15 cellular contexts compared by ENCODE assay signal in the genomic region with DNA sequence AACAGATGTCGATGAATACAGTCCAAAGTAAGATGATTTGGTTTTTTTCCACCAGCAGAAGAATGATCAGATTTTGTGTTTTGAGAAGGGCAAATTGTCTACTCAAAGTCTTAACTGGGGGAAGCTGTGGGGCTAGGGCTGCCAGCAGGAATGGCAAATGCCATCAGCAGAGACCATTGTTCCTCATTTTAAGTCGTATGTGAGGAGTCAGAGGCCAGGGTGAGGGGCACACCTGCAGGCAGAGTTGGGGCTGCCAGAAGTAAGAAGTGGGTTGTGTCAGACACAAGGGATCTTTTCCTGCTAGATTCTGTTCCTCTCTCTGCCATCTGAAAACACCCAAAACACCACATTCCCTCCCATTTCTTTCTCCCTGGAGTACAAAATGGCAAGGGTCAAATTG. TPM values are rescaled to one million over a fixed set of nuclear protein-coding genes. Genes with fewer than 3 reads are reported as not detected.
DNase-seq lines count a peak whose midpoint lies in the region; ATAC-seq and TF ChIP-seq lines count a peak whose summit lies in the region.
"Had no signal": no experiment of that assay in that cellular context is flagged by ENCODE, and none has a peak within 500 bp of the region (broad histone marks: within the 10 kb centered on the region; RNA-seq: fewer than 3 reads in every experiment).

No MANE protein-coding gene starts in this region.

- CTCF ChIA-PET in RWPE1 (lab: Yijun Ruan, JAX) = interaction anchor here (0.6 kb wide), 1 partner anchor 756 kb away, joined by 3 read pairs; no protein-coding TSS in a partner anchor

- peaks cover 32% of the 10 kb centered on the region for H3K4me1 Mint-ChIP-seq in activated naive CD8-positive, alpha-beta T cell (ENCODE audit: low read depth)
- H3K4me1 Mint-ChIP-seq in activated naive CD8-positive, alpha-beta T cell treated with anti-CD3 and anti-CD28 coated beads for 36 hours = peaks cover 29% of the 10 kb centered on the region
- peaks cover 13 to 24% of the 10 kb centered on the region in 2 donors for H3K4me1 Mint-ChIP-seq in effector memory CD8-positive, alpha-beta T cell (ENCODE audit: low read depth in 2 of 2)

- 60 to 63% methylated on average over 2 of the region's 2 CpGs for WGBS in tibial nerve, 2 donors

- intact Hi-C loops in left colon (cut with DNase I, micrococcal nuclease) = no loop called here
- intact Hi-C loops in left ventricle myocardium superior (cut with micrococcal nuclease) = no loop called here

- no peak for DNase-seq in activated naive CD8-positive, alpha-beta T cell treated with anti-CD3 and anti-CD28 coated beads for 36 hours
- DNase-seq in RWPE1 (ENCODE audit: low spot score) (no peak), tibial nerve (ENCODE audit: low spot score in 2 of 2) (no peak), left colon (no peak), left ventricle myocardium superior (no peak)
- no peak for DNase-seq in effector memory CD8-positive, alpha-beta T cell
- DNase-seq: AML-193, EL, H7, NCI-H1105, NCI-H1694 treated with DMSO at 0.1 percent for 48 hours, NCI-H446, NCI-H69, SHP77 treated with DMSO at 0.1 percent for 48 hours had no signal

- H3K27ac ChIP-seq in RWPE1 = 0 out of 2 replicates have a peak overlapping the region, but pooled peaks have one; percentile 16
- peak overlapping the region; percentile 50 to 95 (median 80) for H3K27ac ChIP-seq in tibial nerve

- POLR2A ChIA-PET in RWPE1 (lab: Yijun Ruan, JAX; ENCODE audit: low non-redundant PET) = no interaction called here

- no peak overlapping the region for H3K4me3 ChIP-seq in tibial nerve

- H3K9me3 Mint-ChIP-seq in activated naive CD8-positive, alpha-beta T cell (ENCODE audit: low read depth) = no peaks in the 10 kb centered on the region
- H3K9me3 Mint-ChIP-seq in activated naive CD8-positive, alpha-beta T cell treated with anti-CD3 and anti-CD28 coated beads for 36 hours = no peaks in the 10 kb centered on the region
- H3K9me3 Mint-ChIP-seq in effector memory CD8-positive, alpha-beta T cell = no peaks in the 10 kb centered on the region

- peaks cover 0 to 81% (median 9%) of the 10 kb centered on the region in 3 donors for H3K36me3 ChIP-seq in tibial nerve

- H3K27me3 ChIP-seq in tibial nerve = no peaks in the 10 kb centered on the region

- TF ChIP-seq CTCF in RWPE1 (conservative IDR thresholded peaks at IDR 0.05; ENCODE audit: low read depth) (no peak), tibial nerve (IDR thresholded peaks at IDR 0.05) (no peak)

- H3K4me3 Mint-ChIP-seq in activated naive CD8-positive, alpha-beta T cell = no peak overlapping the region
- no peak overlapping the region for H3K4me3 Mint-ChIP-seq in activated naive CD8-positive, alpha-beta T cell treated with anti-CD3 and anti-CD28 coated beads for 36 hours
- no peak overlapping the region for H3K4me3 Mint-ChIP-seq in effector memory CD8-positive, alpha-beta T cell

- peaks cover 9% of the 10 kb centered on the region for H3K36me3 Mint-ChIP-seq in activated naive CD8-positive, alpha-beta T cell
- peaks cover 60% of the 10 kb centered on the region for H3K36me3 Mint-ChIP-seq in activated naive CD8-positive, alpha-beta T cell treated with anti-CD3 and anti-CD28 coated beads for 36 hours
- peaks cover 67% of the 10 kb centered on the region for H3K36me3 Mint-ChIP-seq in effector memory CD8-positive, alpha-beta T cell (ENCODE audit: insufficient read depth)

- no peaks in the 10 kb centered on the region for H3K27me3 Mint-ChIP-seq in activated naive CD8-positive, alpha-beta T cell
- H3K27me3 Mint-ChIP-seq in activated naive CD8-positive, alpha-beta T cell treated with anti-CD3 and anti-CD28 coated beads for 36 hours = no peaks in the 10 kb centered on the region
- H3K27me3 Mint-ChIP-seq in effector memory CD8-positive, alpha-beta T cell = no peaks in the 10 kb centered on the region

- TF ChIP-seq POLR2A in tibial nerve (IDR thresholded peaks at IDR 0.05) = no peak

- ATAC-seq in effector memory CD8-positive, alpha-beta T cell (replicated peaks) = no peak
- ATAC-seq in left colon (no peak), left ventricle myocardium superior (no peak)

- peaks cover 0 to 62% (median 15%) of the 10 kb centered on the region in 4 donors for H3K4me1 ChIP-seq in tibial nerve

- TF ChIP-seq EP300 in tibial nerve (IDR thresholded peaks at IDR 0.05) = no peak

- peak overlapping the region; percentile 34 for H3K27ac Mint-ChIP-seq in activated naive CD8-positive, alpha-beta T cell
- H3K27ac Mint-ChIP-seq in activated naive CD8-positive, alpha-beta T cell treated with anti-CD3 and anti-CD28 coated beads for 36 hours = no peak overlapping the region
- peak overlapping the region; percentile 41 to 57 for H3K27ac Mint-ChIP-seq in effector memory CD8-positive, alpha-beta T cell

- no peaks in the 10 kb centered on the region for H3K9me3 ChIP-seq in tibial nerve

RNA-seq across cellular contexts. Expression of a gene that starts 8.7 kb away (rescaled TPM):
- total RNA-seq in activated naive CD8-positive, alpha-beta T cell treated with anti-CD3 and anti-CD28 coated beads for 36 hours = 100 to 1,000 TPM; 565 to 569 TPM
- 100 to 1,000 TPM; 161 to 216 (median 191) TPM for total RNA-seq in tibial nerve
- 100 to 1,000 TPM; 167 to 171 TPM for total RNA-seq in left colon
- total RNA-seq in left ventricle myocardium superior = 335 TPM

RNA-seq across cellular contexts. Expression of a gene that starts 29.6 kb away (rescaled TPM):
- 100 to 1,000 TPM; 146 to 149 TPM for total RNA-seq in activated naive CD8-positive, alpha-beta T cell treated with anti-CD3 and anti-CD28 coated beads for 36 hours
- total RNA-seq in tibial nerve = under 1 TPM in 2 of 4 donors, not detected in 2; 0.21 to 0.60 TPM
- total RNA-seq in left colon = under 1 TPM; 0.09 to 0.50 TPM
- not detected for total RNA-seq in left ventricle myocardium superior
- total RNA-seq: H7 had no signal

RNA-seq across cellular contexts. Expression of a gene that starts 55.9 kb away (rescaled TPM):
- total RNA-seq in activated naive CD8-positive, alpha-beta T cell treated with anti-CD3 and anti-CD28 coated beads for 36 hours = 1 to 10 TPM; 1.2 to 1.4 TPM
- total RNA-seq in tibial nerve (100 to 1,000 TPM in 2 of 4 donors, 10 to 100 TPM in 2; 63.9 to 152 (median 95.9) TPM), left colon (10 to 100 TPM; 37.2 to 57.8 TPM), left ventricle myocardium superior (10.2 TPM)

Comparison
In these comparisons a context has a peak if more than half of its experiments do, and no peak if none do; other contexts are left out.
1. RNA of a gene that starts 29.6 kb away (total RNA-seq): 146 to 149 TPM in activated naive CD8-positive, alpha-beta T cell treated with anti-CD3 and anti-CD28 coated beads for 36 hours; 0.09 to 0.50 TPM in left colon, 0.21 to 0.60 TPM in tibial nerve and not detected in left ventricle myocardium superior (single experiment); every median in the first group is over 10 times any median in the second.